Comparison of ENCODE assay signal across 1 cellular context in the genomic region with DNA sequence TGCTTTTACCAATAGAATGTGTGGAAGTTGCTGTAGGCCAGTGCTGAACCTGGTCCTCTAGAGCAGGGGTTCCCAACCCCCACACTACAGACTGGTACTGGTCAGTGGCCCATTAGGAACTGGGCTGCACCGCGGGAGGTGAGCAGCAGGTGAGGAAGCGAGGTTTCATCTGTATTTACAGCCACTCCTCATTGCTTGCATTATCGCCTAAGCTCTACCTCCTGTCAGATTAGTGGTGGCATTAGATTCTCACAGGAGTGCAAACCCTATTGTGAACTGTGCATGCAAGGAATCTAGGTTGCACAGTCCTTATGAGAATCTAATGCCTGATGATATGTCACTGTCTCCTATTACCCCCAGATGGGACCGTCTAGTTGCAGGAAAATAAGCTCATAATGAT.
TF ChIP-seq lines count a peak whose summit lies in the region.

No MANE protein-coding gene starts in this region.

TF ChIP-seq in H1, 55 proteins besides CTCF, POLR2A, EP300 and RAD21 (continued from another document):
- TF ChIP-seq, protein P1, sequence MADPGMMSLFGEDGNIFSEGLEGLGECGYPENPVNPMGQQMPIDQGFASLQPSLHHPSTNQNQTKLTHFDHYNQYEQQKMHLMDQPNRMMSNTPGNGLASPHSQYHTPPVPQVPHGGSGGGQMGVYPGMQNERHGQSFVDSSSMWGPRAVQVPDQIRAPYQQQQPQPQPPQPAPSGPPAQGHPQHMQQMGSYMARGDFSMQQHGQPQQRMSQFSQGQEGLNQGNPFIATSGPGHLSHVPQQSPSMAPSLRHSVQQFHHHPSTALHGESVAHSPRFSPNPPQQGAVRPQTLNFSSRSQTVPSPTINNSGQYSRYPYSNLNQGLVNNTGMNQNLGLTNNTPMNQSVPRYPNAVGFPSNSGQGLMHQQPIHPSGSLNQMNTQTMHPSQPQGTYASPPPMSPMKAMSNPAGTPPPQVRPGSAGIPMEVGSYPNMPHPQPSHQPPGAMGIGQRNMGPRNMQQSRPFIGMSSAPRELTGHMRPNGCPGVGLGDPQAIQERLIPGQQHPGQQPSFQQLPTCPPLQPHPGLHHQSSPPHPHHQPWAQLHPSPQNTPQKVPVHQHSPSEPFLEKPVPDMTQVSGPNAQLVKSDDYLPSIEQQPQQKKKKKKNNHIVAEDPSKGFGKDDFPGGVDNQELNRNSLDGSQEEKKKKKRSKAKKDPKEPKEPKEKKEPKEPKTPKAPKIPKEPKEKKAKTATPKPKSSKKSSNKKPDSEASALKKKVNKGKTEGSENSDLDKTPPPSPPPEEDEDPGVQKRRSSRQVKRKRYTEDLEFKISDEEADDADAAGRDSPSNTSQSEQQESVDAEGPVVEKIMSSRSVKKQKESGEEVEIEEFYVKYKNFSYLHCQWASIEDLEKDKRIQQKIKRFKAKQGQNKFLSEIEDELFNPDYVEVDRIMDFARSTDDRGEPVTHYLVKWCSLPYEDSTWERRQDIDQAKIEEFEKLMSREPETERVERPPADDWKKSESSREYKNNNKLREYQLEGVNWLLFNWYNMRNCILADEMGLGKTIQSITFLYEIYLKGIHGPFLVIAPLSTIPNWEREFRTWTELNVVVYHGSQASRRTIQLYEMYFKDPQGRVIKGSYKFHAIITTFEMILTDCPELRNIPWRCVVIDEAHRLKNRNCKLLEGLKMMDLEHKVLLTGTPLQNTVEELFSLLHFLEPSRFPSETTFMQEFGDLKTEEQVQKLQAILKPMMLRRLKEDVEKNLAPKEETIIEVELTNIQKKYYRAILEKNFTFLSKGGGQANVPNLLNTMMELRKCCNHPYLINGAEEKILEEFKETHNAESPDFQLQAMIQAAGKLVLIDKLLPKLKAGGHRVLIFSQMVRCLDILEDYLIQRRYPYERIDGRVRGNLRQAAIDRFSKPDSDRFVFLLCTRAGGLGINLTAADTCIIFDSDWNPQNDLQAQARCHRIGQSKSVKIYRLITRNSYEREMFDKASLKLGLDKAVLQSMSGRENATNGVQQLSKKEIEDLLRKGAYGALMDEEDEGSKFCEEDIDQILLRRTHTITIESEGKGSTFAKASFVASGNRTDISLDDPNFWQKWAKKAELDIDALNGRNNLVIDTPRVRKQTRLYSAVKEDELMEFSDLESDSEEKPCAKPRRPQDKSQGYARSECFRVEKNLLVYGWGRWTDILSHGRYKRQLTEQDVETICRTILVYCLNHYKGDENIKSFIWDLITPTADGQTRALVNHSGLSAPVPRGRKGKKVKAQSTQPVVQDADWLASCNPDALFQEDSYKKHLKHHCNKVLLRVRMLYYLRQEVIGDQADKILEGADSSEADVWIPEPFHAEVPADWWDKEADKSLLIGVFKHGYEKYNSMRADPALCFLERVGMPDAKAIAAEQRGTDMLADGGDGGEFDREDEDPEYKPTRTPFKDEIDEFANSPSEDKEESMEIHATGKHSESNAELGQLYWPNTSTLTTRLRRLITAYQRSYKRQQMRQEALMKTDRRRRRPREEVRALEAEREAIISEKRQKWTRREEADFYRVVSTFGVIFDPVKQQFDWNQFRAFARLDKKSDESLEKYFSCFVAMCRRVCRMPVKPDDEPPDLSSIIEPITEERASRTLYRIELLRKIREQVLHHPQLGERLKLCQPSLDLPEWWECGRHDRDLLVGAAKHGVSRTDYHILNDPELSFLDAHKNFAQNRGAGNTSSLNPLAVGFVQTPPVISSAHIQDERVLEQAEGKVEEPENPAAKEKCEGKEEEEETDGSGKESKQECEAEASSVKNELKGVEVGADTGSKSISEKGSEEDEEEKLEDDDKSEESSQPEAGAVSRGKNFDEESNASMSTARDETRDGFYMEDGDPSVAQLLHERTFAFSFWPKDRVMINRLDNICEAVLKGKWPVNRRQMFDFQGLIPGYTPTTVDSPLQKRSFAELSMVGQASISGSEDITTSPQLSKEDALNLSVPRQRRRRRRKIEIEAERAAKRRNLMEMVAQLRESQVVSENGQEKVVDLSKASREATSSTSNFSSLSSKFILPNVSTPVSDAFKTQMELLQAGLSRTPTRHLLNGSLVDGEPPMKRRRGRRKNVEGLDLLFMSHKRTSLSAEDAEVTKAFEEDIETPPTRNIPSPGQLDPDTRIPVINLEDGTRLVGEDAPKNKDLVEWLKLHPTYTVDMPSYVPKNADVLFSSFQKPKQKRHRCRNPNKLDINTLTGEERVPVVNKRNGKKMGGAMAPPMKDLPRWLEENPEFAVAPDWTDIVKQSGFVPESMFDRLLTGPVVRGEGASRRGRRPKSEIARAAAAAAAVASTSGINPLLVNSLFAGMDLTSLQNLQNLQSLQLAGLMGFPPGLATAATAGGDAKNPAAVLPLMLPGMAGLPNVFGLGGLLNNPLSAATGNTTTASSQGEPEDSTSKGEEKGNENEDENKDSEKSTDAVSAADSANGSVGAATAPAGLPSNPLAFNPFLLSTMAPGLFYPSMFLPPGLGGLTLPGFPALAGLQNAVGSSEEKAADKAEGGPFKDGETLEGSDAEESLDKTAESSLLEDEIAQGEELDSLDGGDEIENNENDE (IDR thresholded peaks at IDR 0.05; ENCODE audit: insufficient replicate concordance, low read length) = no peak
- TF ChIP-seq SIX5 (IDR thresholded peaks at IDR 0.05; ENCODE audit: low read depth, low read length) (no peak), EZH2 (IDR thresholded peaks at IDR 0.05; ENCODE audit: low read depth, low read length, severe bottlenecking) (no peak), SIRT6 (IDR thresholded peaks at IDR 0.05; ENCODE audit: low read length) (no peak), TAF7 (optimal IDR thresholded peaks at IDR 0.05; ENCODE audit: borderline replicate concordance, low read depth, low read length) (no peak), SP2 (IDR thresholded peaks at IDR 0.05; ENCODE audit: low read length) (no peak)
